In genomic region chr1:226108935-226109828, GRCh38 we compare ENCODE assay signal across 8 cellular contexts. TPM values are rescaled to one million over a fixed set of nuclear protein-coding genes. Genes with fewer than 3 reads are reported as not detected.
DNase-seq lines count a peak whose midpoint lies in the region; ATAC-seq, FAIRE-seq and TF ChIP-seq lines count a peak whose summit lies in the region.

No MANE protein-coding gene starts in this region.

- no peaks in the 10 kb centered on the region for H3K27me3 ChIP-seq in Panc1 (ENCODE audit: control insufficient read depth, insufficient read depth, low read length)
- no peaks in the 10 kb centered on the region for H3K27me3 ChIP-seq in endothelial cell of umbilical vein (ENCODE audit: control insufficient read depth in 2 of 2, insufficient read depth in 2 of 2, low read length in 2 of 2)

- H3K4me1 Mint-ChIP-seq in T-helper 2 cell treated with Interferon-gamma antibody and Interleukin-4, amounts not matched to agents 5 μg/mL and 100 μg/mL, for 36 hours (ENCODE audit: low read depth): peaks cover 17% of the 10 kb centered on the region
- peaks cover 52% of the 10 kb centered on the region for H3K4me1 Mint-ChIP-seq in nephron

- H3K4me3 ChIP-seq in Panc1 (ENCODE audit: low read depth in 2 of 2, low read length in 2 of 2) (peak overlapping the region; percentile 59 to 60), endothelial cell of umbilical vein (replicated peaks in 1 of 3; ENCODE audit: insufficient read depth in 1 of 3, low read depth in 1 of 3, low read length in 3 of 3) (peak overlapping the region; percentile 37 to 63 (median 58))

- no peaks in the 10 kb centered on the region for H3K36me3 Mint-ChIP-seq in T-helper 2 cell treated with Interferon-gamma antibody and Interleukin-4, amounts not matched to agents 5 μg/mL and 100 μg/mL, for 36 hours (ENCODE audit: low read depth)
- no peaks in the 10 kb centered on the region for H3K36me3 Mint-ChIP-seq in nephron (ENCODE audit: low read depth)

- H3K9me3 ChIP-seq in Panc1 (ENCODE audit: control insufficient read depth, insufficient read depth, low read depth, low read length) (no peaks in the 10 kb centered on the region), endothelial cell of umbilical vein (replicated peaks; ENCODE audit: control insufficient read depth, insufficient read depth, low read length) (no peaks in the 10 kb centered on the region)

- dilution Hi-C loops in endothelial cell of umbilical vein (cut with MboI; ENCODE audit: extremely low pct_ligation_motif_present, low sequenced_read_pairs): no loop called here

- no TSS peak for BruUV-seq in Panc1 (replicated peaks; lab: Mats Ljungman, UMichigan)
- no TSS peak for BruUV-seq in endothelial cell of umbilical vein (replicated peaks; lab: Mats Ljungman, UMichigan)

- H3K4me2 ChIP-seq in endothelial cell of umbilical vein (ENCODE audit: insufficient read depth, low read length): peak overlapping the region; percentile 80

- peak overlapping the region; percentile 98 for H2AFZ ChIP-seq in endothelial cell of umbilical vein (ENCODE audit: low read depth, low read length)

- H3K27ac Mint-ChIP-seq in T-helper 2 cell treated with Interferon-gamma antibody and Interleukin-4, amounts not matched to agents 5 μg/mL and 100 μg/mL, for 36 hours: peak overlapping the region; percentile 93
- H3K27ac Mint-ChIP-seq in nephron: peak overlapping the region; percentile 92 to 99 (median 97)

- peak overlapping the region; percentile 92 for H3K4me3 Mint-ChIP-seq in T-helper 2 cell treated with Interferon-gamma antibody and Interleukin-4, amounts not matched to agents 5 μg/mL and 100 μg/mL, for 36 hours
- H3K4me3 Mint-ChIP-seq in nephron: peak overlapping the region; percentile 89 to 97 (median 94)

- H3K27ac ChIP-seq in Panc1 (ENCODE audit: low read length): 0 out of 2 replicates have a peak overlapping the region, but pooled peaks have one; percentile 25
- H3K27ac ChIP-seq in endothelial cell of umbilical vein (ENCODE audit: insufficient read depth, low read depth, low read length): peak overlapping the region; percentile 24

- H3K4me1 ChIP-seq in Panc1 (ENCODE audit: control insufficient read depth, insufficient read depth, low read length) (peaks cover 13% of the 10 kb centered on the region), endothelial cell of umbilical vein (ENCODE audit: control insufficient read depth, extremely low read depth, insufficient read depth, low read length) (peaks cover 13% of the 10 kb centered on the region)

- no peaks in the 10 kb centered on the region for H3K9me3 Mint-ChIP-seq in T-helper 2 cell treated with Interferon-gamma antibody and Interleukin-4, amounts not matched to agents 5 μg/mL and 100 μg/mL, for 36 hours
- no peaks in the 10 kb centered on the region for H3K9me3 Mint-ChIP-seq in nephron

- no peak for TF ChIP-seq POLR2A in endothelial cell of umbilical vein (IDR thresholded peaks at IDR 0.05; ENCODE audit: low read depth, low read length)

- no peaks in the 10 kb centered on the region for H3K9me1 ChIP-seq in endothelial cell of umbilical vein (replicated peaks; ENCODE audit: control insufficient read depth, extremely low read depth, insufficient read depth, low read length)

- H4K20me1 ChIP-seq in endothelial cell of umbilical vein (replicated peaks; ENCODE audit: control insufficient read depth, extremely low read depth, insufficient read depth, low read length): no peaks in the 10 kb centered on the region

- H3K27me3 Mint-ChIP-seq in T-helper 2 cell treated with Interferon-gamma antibody and Interleukin-4, amounts not matched to agents 5 μg/mL and 100 μg/mL, for 36 hours (ENCODE audit: low read depth): no peaks in the 10 kb centered on the region
- peaks cover 6% of the 10 kb centered on the region for H3K27me3 Mint-ChIP-seq in nephron (ENCODE audit: low read depth)

- DNase-seq in T-helper 2 cell treated with Interferon-gamma antibody and Interleukin-4, amounts not matched to agents 5 μg/mL and 100 μg/mL, for 36 hours (ENCODE audit: low spot score): no peak
- no peak for DNase-seq in T-helper 2 cell
- DNase-seq in Panc1 (ENCODE audit: low read depth, low spot score): no peak
- DNase-seq in endothelial cell of umbilical vein (ENCODE audit: low read depth, low spot score): no peak
- DNase-seq in hippocampal formation (lab: John Stamatoyannopoulos, UW): no peak
- DNase-seq in NCI-H2081 (lab: John Stamatoyannopoulos, UW): no peak
- DNase-seq in activated CD4-positive, CD25-positive, alpha-beta regulatory T cell (lab: John Stamatoyannopoulos, UW): no peak

- CTCF ChIA-PET in Panc1 (lab: Charles Lee): interaction anchor here (0.5 to 0.9 kb wide), 5 partner anchors 14 to 1808 kb away, joined by 3 to 4 read pairs (median 4); no protein-coding TSS in a partner anchor
- CTCF ChIA-PET in endothelial cell of umbilical vein (lab: Charles Lee): interaction anchor here (0.7 to 6.4 kb wide), 8 partner anchors 12 to 46 kb away, joined by 3 to 55 read pairs (median 6); partner anchors contain the start of gene H3-3A

- peak overlapping the region; percentile 29 for H3K9ac ChIP-seq in endothelial cell of umbilical vein (replicated peaks; ENCODE audit: extremely low read depth, insufficient read depth, low read length)

- intact Hi-C loops in Panc1 (cut with micrococcal nuclease; ENCODE audit: unreplicated experiment): no loop called here
- intact Hi-C loops in endothelial cell of umbilical vein (cut with micrococcal nuclease): loop anchor here (1.0 kb wide), 1 partner anchor 9 kb away; no protein-coding TSS in a partner anchor

- peak; percentile 56 for ATAC-seq in Panc1

- no peak for FAIRE-seq in endothelial cell of umbilical vein (lab: Jason Lieb, UNC)

- in situ Hi-C loops in Panc1 (cut with HindIII; ENCODE audit: low pct_unique_long_range_greater_than_20kb, low sequenced_read_pairs): no loop called here

- POLR2A ChIA-PET in Panc1 (lab: Charles Lee): no interaction called here
- POLR2A ChIA-PET in endothelial cell of umbilical vein (lab: Charles Lee): interaction anchor here (0.6 to 0.7 kb wide), 3 partner anchors 40 to 669 kb away, joined by 3 to 5 read pairs (median 4); no protein-coding TSS in a partner anchor

- H3K36me3 ChIP-seq in Panc1 (ENCODE audit: control insufficient read depth, insufficient read depth, low read length): no peaks in the 10 kb centered on the region
- no peaks in the 10 kb centered on the region for H3K36me3 ChIP-seq in endothelial cell of umbilical vein (ENCODE audit: control insufficient read depth in 2 of 2, extremely low read depth in 1 of 2, insufficient read depth in 2 of 2, low read length in 2 of 2)

- TF ChIP-seq CTCF in Panc1 (IDR thresholded peaks at IDR 0.05) (no peak), endothelial cell of umbilical vein (IDR thresholded peaks at IDR 0.05; ENCODE audit: extremely low read depth in 1 of 2, insufficient read depth in 1 of 2, low read depth in 1 of 2, low read length in 2 of 2) (no peak), nephron (IDR thresholded peaks at IDR 0.05; ENCODE audit: unreplicated experiment in 3 of 3) (no peak)

- no peaks in the 10 kb centered on the region for H3K79me2 ChIP-seq in endothelial cell of umbilical vein (ENCODE audit: control insufficient read depth, insufficient read depth, low read length)

TF ChIP-seq in endothelial cell of umbilical vein, 7 proteins besides CTCF, POLR2A, EP300 and RAD21:
- TF ChIP-seq MAX (IDR thresholded peaks at IDR 0.05; ENCODE audit: insufficient read depth, insufficient read length): no peak
- no peak for TF ChIP-seq POLR2AphosphoS5 (IDR thresholded peaks at IDR 0.05; ENCODE audit: insufficient read depth, low read depth, low read length)
- no peak for TF ChIP-seq JUN (IDR thresholded peaks at IDR 0.05; ENCODE audit: borderline replicate concordance, insufficient read depth, insufficient read length, low read depth)
- TF ChIP-seq MYC (IDR thresholded peaks at IDR 0.05; ENCODE audit: low read depth, low read length): no peak
- TF ChIP-seq EZH2 (IDR thresholded peaks at IDR 0.05; ENCODE audit: borderline replicate concordance, low read depth, low read length, severe bottlenecking): no peak
- TF ChIP-seq FOS (IDR thresholded peaks at IDR 0.05; ENCODE audit: borderline replicate concordance, insufficient read depth, low read length): no peak
- TF ChIP-seq GATA2 (IDR thresholded peaks at IDR 0.05; ENCODE audit: insufficient read depth, insufficient read length, low read depth, low read length): no peak
TF ChIP-seq in endothelial cell of umbilical vein: peak in this region for 0.

RNA-seq across cellular contexts. Expression of gene H3-3A, which starts 46.7 kb away (rescaled TPM):
- total RNA-seq in Panc1 (2021; ENCODE audit: unreplicated experiment) (404 TPM), endothelial cell of umbilical vein (448 and 477 TPM in 2 replicates)
- 307 TPM for polyA plus RNA-seq in Panc1 (2012; ENCODE audit: insufficient read length)
- 387 and 426 TPM in 2 replicates for polyA plus RNA-seq in endothelial cell of umbilical vein
- polyA plus RNA-seq in endothelial cell of umbilical vein (2011; cell fraction: cytosol; rRNA removed): 325 and 468 TPM in 2 replicates
- 112 and 143 TPM in 2 replicates for polyA plus RNA-seq in endothelial cell of umbilical vein (2011; cell fraction: nucleus; rRNA removed)
- 296 and 379 TPM in 2 replicates for polyA plus RNA-seq in endothelial cell of umbilical vein (2012)
- polyA minus RNA-seq in endothelial cell of umbilical vein: 69.0 and 75.4 TPM in 2 replicates
- polyA minus RNA-seq in endothelial cell of umbilical vein (2011; cell fraction: cytosol; rRNA and poly(A)+ RNA removed): 101 TPM
- 33.2 and 34.6 TPM in 2 replicates for polyA minus RNA-seq in endothelial cell of umbilical vein (2011; cell fraction: nucleus; rRNA and poly(A)+ RNA removed)
